ENCODE assay signal across 13 cellular contexts in genomic region chr21:41924355-41924754, GRCh38. TPM values are rescaled to one million over a fixed set of nuclear protein-coding genes. Genes with fewer than 3 reads are reported as not detected.
DNase-seq lines count a peak whose midpoint lies in the region; ATAC-seq, FAIRE-seq and TF ChIP-seq lines count a peak whose summit lies in the region.
"Had no signal": no experiment of that assay in that cellular context is flagged by ENCODE, and none has a peak within 500 bp of the region (broad histone marks: within the 10 kb centered on the region; RNA-seq: fewer than 3 reads in every experiment).

No MANE protein-coding gene starts in this region.

- peaks cover 12 to 35% of the 10 kb centered on the region in 2 donors for H3K4me1 ChIP-seq in ascending aorta
- peaks cover 12 to 26% of the 10 kb centered on the region in 2 donors for H3K4me1 ChIP-seq in kidney (ENCODE audit: control insufficient read depth in 1 of 2, insufficient read depth in 1 of 2, low read depth in 1 of 2, low read length in 2 of 2)
- no peaks in the 10 kb centered on the region for H3K4me1 ChIP-seq in SJCRH30

- FAIRE-seq in kidney (lab: Jason Lieb, UNC): no peak

- DNase-seq in ascending aorta (ENCODE audit: low spot score in 2 of 2) (no peak), kidney (no peak), SJCRH30 (no peak), T1000 (lab: John Stamatoyannopoulos, UW) (no peak)
- no peak for DNase-seq in stimulated activated naive B cell treated with anti-CD40 and anti-IgM and Interleukin-4, amounts not matched to agents 10 μg/mL and 1 μg/mL and 100 μg/mL, for 72 hours
- DNase-seq in stimulated activated CD4-positive, alpha-beta T cell treated with anti-CD3 and anti-CD28 coated beads, Interleukin-4, amount 100 ng/mL, for 1 hour: no peak
- no peak for DNase-seq in activated T-helper 1 cell treated with anti-CD3 and anti-CD28 coated beads, Interleukin-12 subunit alpha, Interleukin-12 subunit beta, Interleukin-2, Interleukin-4 antibody, amounts not matched to agents 30 ng/mL and 10 ng/mL and 1 ng/mL, durations not matched to agents 14 hours and 24 hours and 36 hours (ENCODE audit: low spot score)
- DNase-seq: activated CD8-positive, alpha-beta memory T cell treated with anti-CD3 and anti-CD28 coated beads, Interleukin-2, amount 50 U/mL, for 48 hours; EL; hippocampal formation; natural killer cell; NCI-H2029 had no signal

- TF ChIP-seq CTCF in GM12875 (IDR thresholded peaks at IDR 0.05; ENCODE audit: borderline replicate concordance, insufficient read depth, low read depth, low read length) (no peak), ascending aorta (IDR thresholded peaks at IDR 0.05) (no peak), kidney (IDR thresholded peaks at IDR 0.05; ENCODE audit: borderline replicate concordance, extremely low read depth, insufficient read depth) (no peak)

- peaks cover 0 to under 1% of the 10 kb centered on the region in 2 donors for H3K36me3 Mint-ChIP-seq in stimulated activated naive B cell treated with anti-CD40 and anti-IgM and Interleukin-4, amounts not matched to agents 10 μg/mL and 1 μg/mL and 100 μg/mL, for 72 hours
- peaks cover 6% of the 10 kb centered on the region for H3K36me3 Mint-ChIP-seq in activated T-helper 1 cell treated with anti-CD3 and anti-CD28 coated beads, Interleukin-12 subunit alpha, Interleukin-12 subunit beta, Interleukin-2, Interleukin-4 antibody, amounts not matched to agents 30 ng/mL and 10 ng/mL and 1 ng/mL, durations not matched to agents 14 hours and 24 hours and 36 hours (ENCODE audit: low read depth)
- H3K36me3 Mint-ChIP-seq: natural killer cell had no signal

- no peaks in the 10 kb centered on the region for H3K36me3 ChIP-seq in ascending aorta
- no peaks in the 10 kb centered on the region for H3K36me3 ChIP-seq in kidney (ENCODE audit: control insufficient read depth in 1 of 2, insufficient read depth in 2 of 2, low read length in 2 of 2)
- no peaks in the 10 kb centered on the region for H3K36me3 ChIP-seq in SJCRH30

- ATAC-seq in stimulated activated naive B cell treated with anti-CD40 and anti-IgM and Interleukin-4, amounts not matched to agents 10 μg/mL and 1 μg/mL and 100 μg/mL, for 72 hours (replicated peaks): no peak
- ATAC-seq: natural killer cell had no signal

- H3K27ac Mint-ChIP-seq in stimulated activated naive B cell treated with anti-CD40 and anti-IgM and Interleukin-4, amounts not matched to agents 10 μg/mL and 1 μg/mL and 100 μg/mL, for 72 hours: peak overlapping the region; percentile 75
- no peak overlapping the region for H3K27ac Mint-ChIP-seq in activated T-helper 1 cell treated with anti-CD3 and anti-CD28 coated beads, Interleukin-12 subunit alpha, Interleukin-12 subunit beta, Interleukin-2, Interleukin-4 antibody, amounts not matched to agents 30 ng/mL and 10 ng/mL and 1 ng/mL, durations not matched to agents 14 hours and 24 hours and 36 hours

- peak overlapping the region; percentile 37 to 62 for H3K4me3 Mint-ChIP-seq in stimulated activated naive B cell treated with anti-CD40 and anti-IgM and Interleukin-4, amounts not matched to agents 10 μg/mL and 1 μg/mL and 100 μg/mL, for 72 hours
- no peak overlapping the region for H3K4me3 Mint-ChIP-seq in activated T-helper 1 cell treated with anti-CD3 and anti-CD28 coated beads, Interleukin-12 subunit alpha, Interleukin-12 subunit beta, Interleukin-2, Interleukin-4 antibody, amounts not matched to agents 30 ng/mL and 10 ng/mL and 1 ng/mL, durations not matched to agents 14 hours and 24 hours and 36 hours

- H3K9ac ChIP-seq in kidney (ENCODE audit: low read length in 2 of 2): no peak overlapping the region

- H3K4me3 ChIP-seq in GM12875 (ENCODE audit: low read depth, low read length) (peak overlapping the region; percentile 36), ascending aorta (peak overlapping the region in 1 of 2 donors; percentile 45), kidney (ENCODE audit: low read length in 2 of 2) (no peak overlapping the region), SJCRH30 (no peak overlapping the region)

- H3K27me3 ChIP-seq in ascending aorta (no peaks in the 10 kb centered on the region), SJCRH30 (no peaks in the 10 kb centered on the region)

- no peaks in the 10 kb centered on the region for H3K9me3 Mint-ChIP-seq in stimulated activated naive B cell treated with anti-CD40 and anti-IgM and Interleukin-4, amounts not matched to agents 10 μg/mL and 1 μg/mL and 100 μg/mL, for 72 hours
- H3K9me3 Mint-ChIP-seq in activated T-helper 1 cell treated with anti-CD3 and anti-CD28 coated beads, Interleukin-12 subunit alpha, Interleukin-12 subunit beta, Interleukin-2, Interleukin-4 antibody, amounts not matched to agents 30 ng/mL and 10 ng/mL and 1 ng/mL, durations not matched to agents 14 hours and 24 hours and 36 hours: no peaks in the 10 kb centered on the region
- H3K9me3 Mint-ChIP-seq: natural killer cell had no signal

- H3K9me3 ChIP-seq in ascending aorta: no peaks in the 10 kb centered on the region
- H3K9me3 ChIP-seq in kidney (ENCODE audit: control insufficient read depth in 1 of 2, low read length in 2 of 2): no peaks in the 10 kb centered on the region
- no peaks in the 10 kb centered on the region for H3K9me3 ChIP-seq in SJCRH30 (replicated peaks)

- no peaks in the 10 kb centered on the region for H3K27me3 Mint-ChIP-seq in stimulated activated naive B cell treated with anti-CD40 and anti-IgM and Interleukin-4, amounts not matched to agents 10 μg/mL and 1 μg/mL and 100 μg/mL, for 72 hours
- H3K27me3 Mint-ChIP-seq in activated T-helper 1 cell treated with anti-CD3 and anti-CD28 coated beads, Interleukin-12 subunit alpha, Interleukin-12 subunit beta, Interleukin-2, Interleukin-4 antibody, amounts not matched to agents 30 ng/mL and 10 ng/mL and 1 ng/mL, durations not matched to agents 14 hours and 24 hours and 36 hours (ENCODE audit: insufficient read depth): peaks cover 6% of the 10 kb centered on the region

- intact Hi-C loops in ascending aorta (cut with DNase I) (loop anchor here (1.0 to 10.0 kb wide), 7 partner anchors 28 to 193 kb away; partner anchors contain the start of genes PRDM15 and ZBTB21), kidney (cut with DNase I) (no loop called here)
- intact Hi-C loops in activated T-helper 1 cell treated with anti-CD3 and anti-CD28 coated beads, Interleukin-12 subunit alpha, Interleukin-12 subunit beta, Interleukin-2, Interleukin-4 antibody, amounts not matched to agents 30 ng/mL and 10 ng/mL and 1 ng/mL, durations not matched to agents 14 hours and 24 hours and 36 hours (cut with micrococcal nuclease): no loop called here

- H3K27ac ChIP-seq in ascending aorta (peak overlapping the region; percentile 92 to 97), kidney (ENCODE audit: low read depth in 2 of 2, low read length in 2 of 2) (peak overlapping the region; percentile 26 to 91), SJCRH30 (no peak overlapping the region)

- peaks cover 38 to 87% of the 10 kb centered on the region in 2 donors for H3K4me1 Mint-ChIP-seq in stimulated activated naive B cell treated with anti-CD40 and anti-IgM and Interleukin-4, amounts not matched to agents 10 μg/mL and 1 μg/mL and 100 μg/mL, for 72 hours
- H3K4me1 Mint-ChIP-seq in activated T-helper 1 cell treated with anti-CD3 and anti-CD28 coated beads, Interleukin-12 subunit alpha, Interleukin-12 subunit beta, Interleukin-2, Interleukin-4 antibody, amounts not matched to agents 30 ng/mL and 10 ng/mL and 1 ng/mL, durations not matched to agents 14 hours and 24 hours and 36 hours (ENCODE audit: low read depth): peaks cover 61% of the 10 kb centered on the region

RNA-seq across cellular contexts. Expression of gene C2CD2, which starts 29.5 kb away (rescaled TPM):
- total RNA-seq in ascending aorta: 45.0 TPM
- total RNA-seq in kidney: 25.6 TPM
- 7.6 TPM for polyA plus RNA-seq in kidney (ENCODE audit: insufficient read depth, low read depth, low replicate concordance)
- 14.1 and 14.5 TPM in 2 replicates for total RNA-seq in SJCRH30 (2014; rRNA removed; shearing (Covaris generic))
- 9.5 and 10.2 TPM in 2 replicates for total RNA-seq in activated T-helper 1 cell treated with anti-CD3 and anti-CD28 coated beads, Interleukin-12 subunit alpha, Interleukin-12 subunit beta, Interleukin-2, Interleukin-4 antibody, amounts not matched to agents 30 ng/mL and 10 ng/mL and 1 ng/mL, durations not matched to agents 14 hours and 24 hours and 36 hours

RNA-seq across cellular contexts. Expression of gene PRDM15, which starts 45.2 kb away (rescaled TPM):
- total RNA-seq in ascending aorta (20.5 TPM), kidney (8.4 TPM)
- 1.3 TPM for polyA plus RNA-seq in kidney (ENCODE audit: insufficient read depth, low read depth, low replicate concordance)
- total RNA-seq in SJCRH30 (2014; rRNA removed; shearing (Covaris generic)): 5.6 and 6.1 TPM in 2 replicates
- total RNA-seq in activated T-helper 1 cell treated with anti-CD3 and anti-CD28 coated beads, Interleukin-12 subunit alpha, Interleukin-12 subunit beta, Interleukin-2, Interleukin-4 antibody, amounts not matched to agents 30 ng/mL and 10 ng/mL and 1 ng/mL, durations not matched to agents 14 hours and 24 hours and 36 hours: 18.1 and 18.4 TPM in 2 replicates
